In the genomic region with DNA sequence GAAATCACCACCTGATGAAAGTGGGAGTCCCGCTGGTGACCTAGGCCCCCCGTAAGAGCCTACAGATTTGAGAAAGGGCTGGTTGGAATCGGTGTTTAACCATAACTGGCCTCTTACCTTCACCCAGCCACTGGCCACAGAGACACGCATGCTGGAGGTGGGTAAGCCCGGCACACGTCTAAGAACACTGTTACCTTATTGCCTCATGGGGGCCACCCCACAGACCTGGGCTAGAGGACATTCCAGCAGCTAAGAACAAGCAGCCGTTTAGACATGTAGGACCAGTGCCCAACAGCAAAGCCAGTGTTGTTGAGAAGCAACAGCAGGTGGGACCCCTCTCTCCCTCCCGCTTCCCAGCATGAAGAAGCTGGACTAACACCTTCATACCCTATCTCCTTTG, we compare ENCODE assay signal across 29 cellular contexts. TPM values are rescaled to one million over a fixed set of nuclear protein-coding genes. Genes with fewer than 3 reads are reported as not detected.
DNase-seq lines count a peak whose midpoint lies in the region; ATAC-seq and TF ChIP-seq lines count a peak whose summit lies in the region.
"Had no signal": no experiment of that assay in that cellular context is flagged by ENCODE, and none has a peak within 500 bp of the region (broad histone marks: within the 10 kb centered on the region; RNA-seq: fewer than 3 reads in every experiment).

No MANE protein-coding gene starts in this region.

- H3K4me1 Mint-ChIP-seq in activated T-cell treated with anti-CD3 and anti-CD28 coated beads, Interleukin-2, amount 50 U/mL, for 24 hours (ENCODE audit: low read depth): no peaks in the 10 kb centered on the region
- H3K4me1 Mint-ChIP-seq in activated T-cell treated with anti-CD3 and anti-CD28 coated beads, Interleukin-2, amount 50 U/mL, for 72 hours (ENCODE audit: low read depth): no peaks in the 10 kb centered on the region
- H3K4me1 Mint-ChIP-seq: CD14-positive monocyte; CD4-positive, alpha-beta memory T cell; CD4-positive, CD25-positive, alpha-beta regulatory T cell; CD8-positive, alpha-beta memory T cell had no signal

- TF ChIP-seq CTCF in heart left ventricle (IDR thresholded peaks at IDR 0.05): no peak

- no peaks in the 10 kb centered on the region for H3K27me3 Mint-ChIP-seq in activated T-cell treated with anti-CD3 and anti-CD28 coated beads, Interleukin-2, amount 50 U/mL, for 24 hours
- no peaks in the 10 kb centered on the region for H3K27me3 Mint-ChIP-seq in activated T-cell treated with anti-CD3 and anti-CD28 coated beads, Interleukin-2, amount 50 U/mL, for 72 hours (ENCODE audit: low read depth)

- peak; percentile 16 for DNase-seq in activated T-cell treated with anti-CD3 and anti-CD28 coated beads, Interleukin-2, amount 50 U/mL, for 24 hours
- no peak for DNase-seq in activated T-cell treated with anti-CD3 and anti-CD28 coated beads, Interleukin-2, amount 50 U/mL, for 72 hours
- DNase-seq in cardiac septum (ENCODE audit: low spot score): peak; percentile 59
- DNase-seq in heart left ventricle: no peak
- peak; percentile 27 for DNase-seq in islet precursor cell
- peak; percentile 51 for DNase-seq in mesenteric fat pad (ENCODE audit: low spot score)
- DNase-seq in NCI-H226: no peak
- DNase-seq: BE2C; C1 segment of cervical spinal cord; CD4-positive, alpha-beta memory T cell; CD4-positive, CD25-positive, alpha-beta regulatory T cell; CD8-positive, alpha-beta memory T cell; COR-L47; DMS 273 treated with DMSO at 0.1 percent for 48 hours; DMS153; DMS53; DMS79; DND-41; EL; GDM1 had no signal

- H3K4me3 ChIP-seq in heart left ventricle: no peak overlapping the region
- H3K4me3 ChIP-seq: A549, BLaER1, GM12878 had no signal

- no peaks in the 10 kb centered on the region for H3K36me3 ChIP-seq in heart left ventricle
- H3K36me3 ChIP-seq: BE2C, BLaER1 had no signal

- H3K27ac ChIP-seq in heart left ventricle: no peak overlapping the region
- H3K27ac ChIP-seq: 22Rv1, A549, BLaER1 had no signal

- no peak overlapping the region for H3K27ac Mint-ChIP-seq in activated T-cell treated with anti-CD3 and anti-CD28 coated beads, Interleukin-2, amount 50 U/mL, for 24 hours
- H3K27ac Mint-ChIP-seq in activated T-cell treated with anti-CD3 and anti-CD28 coated beads, Interleukin-2, amount 50 U/mL, for 72 hours: no peak overlapping the region
- H3K27ac Mint-ChIP-seq: CD14-positive monocyte; CD4-positive, alpha-beta memory T cell; CD4-positive, CD25-positive, alpha-beta regulatory T cell; CD8-positive, alpha-beta memory T cell had no signal

- H3K4me1 ChIP-seq in heart left ventricle: peaks cover 0 to 5% (median 0%) of the 10 kb centered on the region in 12 donors
- H3K4me1 ChIP-seq: A549, BE2C, BLaER1 had no signal

- ATAC-seq in activated T-cell treated with anti-CD3 and anti-CD28 coated beads, Interleukin-2, amount 50 U/mL, for 72 hours (replicated peaks in 1 of 2): no peak
- ATAC-seq in heart left ventricle (no peak), GM18511 (IDR thresholded peaks at IDR 0.05; ENCODE audit: unreplicated experiment) (no peak)
- ATAC-seq: A549, GM12878 had no signal

- no peaks in the 10 kb centered on the region for H3K9me3 ChIP-seq in heart left ventricle
- H3K9me3 ChIP-seq: A549, BE2C, BLaER1 had no signal

- H3K36me3 Mint-ChIP-seq in activated T-cell treated with anti-CD3 and anti-CD28 coated beads, Interleukin-2, amount 50 U/mL, for 24 hours (ENCODE audit: low read depth): no peaks in the 10 kb centered on the region
- H3K36me3 Mint-ChIP-seq in activated T-cell treated with anti-CD3 and anti-CD28 coated beads, Interleukin-2, amount 50 U/mL, for 72 hours (ENCODE audit: insufficient read depth in 2 of 2): no peaks in the 10 kb centered on the region
- H3K36me3 Mint-ChIP-seq: CD14-positive monocyte; CD4-positive, alpha-beta memory T cell; CD4-positive, CD25-positive, alpha-beta regulatory T cell; CD8-positive, alpha-beta memory T cell had no signal

- no peak overlapping the region for H3K4me3 Mint-ChIP-seq in activated T-cell treated with anti-CD3 and anti-CD28 coated beads, Interleukin-2, amount 50 U/mL, for 24 hours
- H3K4me3 Mint-ChIP-seq in activated T-cell treated with anti-CD3 and anti-CD28 coated beads, Interleukin-2, amount 50 U/mL, for 72 hours: no peak overlapping the region
- H3K4me3 Mint-ChIP-seq: CD14-positive monocyte; CD4-positive, alpha-beta memory T cell; CD4-positive, CD25-positive, alpha-beta regulatory T cell; CD8-positive, alpha-beta memory T cell had no signal

- 74 to 94% (median 90%) methylated on average over 8 of the region's 8 CpGs for WGBS in heart left ventricle, 4 donors

- no peaks in the 10 kb centered on the region for H3K9me3 Mint-ChIP-seq in activated T-cell treated with anti-CD3 and anti-CD28 coated beads, Interleukin-2, amount 50 U/mL, for 24 hours
- H3K9me3 Mint-ChIP-seq in activated T-cell treated with anti-CD3 and anti-CD28 coated beads, Interleukin-2, amount 50 U/mL, for 72 hours: no peaks in the 10 kb centered on the region
- H3K9me3 Mint-ChIP-seq: CD4-positive, CD25-positive, alpha-beta regulatory T cell; CD8-positive, alpha-beta memory T cell had no signal

- TF ChIP-seq POLR2A in heart left ventricle (IDR thresholded peaks at IDR 0.05): no peak

- intact Hi-C loops in cardiac septum (cut with DNase I): loop anchor here (10.0 kb wide), 1 partner anchor 295 kb away; no protein-coding TSS in a partner anchor
- intact Hi-C loops in heart left ventricle (cut with DNase I): loop anchor here in 3 of 10 donors (5.0 to 10.0 kb wide), 3 partner anchors 272 to 325 kb away; no protein-coding TSS in a partner anchor

- peaks cover 0 to 16% (median 0%) of the 10 kb centered on the region in 9 donors for H3K27me3 ChIP-seq in heart left ventricle
- H3K27me3 ChIP-seq: BE2C, BLaER1 had no signal

RNA-seq across cellular contexts. Expression of gene GDF2, which starts 2.5 kb away (rescaled TPM):
- not detected for total RNA-seq in activated T-cell treated with anti-CD3 and anti-CD28 coated beads, Interleukin-2, amount 50 U/mL, for 72 hours
- total RNA-seq in cardiac septum (not detected), heart left ventricle (not detected), mesenteric fat pad (not detected)
- polyA plus RNA-seq in heart left ventricle: not detected
- total RNA-seq: A172; CD4-positive, alpha-beta memory T cell; CD4-positive, CD25-positive, alpha-beta regulatory T cell; CD8-positive, alpha-beta memory T cell; Daoy; G401; GM12878 had no signal
- polyA plus RNA-seq: A549; CD14-positive monocyte; CD4-positive, alpha-beta memory T cell; CD4-positive, CD25-positive, alpha-beta regulatory T cell; CD8-positive, alpha-beta memory T cell; GM12878 had no signal

RNA-seq across cellular contexts. Expression of gene GDF10, which starts 19.8 kb away (rescaled TPM):
- total RNA-seq in activated T-cell treated with anti-CD3 and anti-CD28 coated beads, Interleukin-2, amount 50 U/mL, for 72 hours: under 1 TPM; 0.19 TPM
- total RNA-seq in cardiac septum (1.7 TPM), heart left ventricle (1 to 10 TPM in 1 of 9 donors, under 1 TPM in 6, not detected in 2; 0.22 to 1.6 (median 0.34) TPM), mesenteric fat pad (0.26 TPM)
- under 1 TPM in 1 of 2 donors, not detected in 1; 0.19 TPM for polyA plus RNA-seq in heart left ventricle
- total RNA-seq: A172; CD4-positive, CD25-positive, alpha-beta regulatory T cell; G401; GM12878 had no signal
- polyA plus RNA-seq: CD14-positive monocyte; CD4-positive, CD25-positive, alpha-beta regulatory T cell; GM12878 had no signal

RNA-seq across cellular contexts. Expression of gene RBP3, which starts 28.4 kb away (rescaled TPM):
- not detected for total RNA-seq in activated T-cell treated with anti-CD3 and anti-CD28 coated beads, Interleukin-2, amount 50 U/mL, for 72 hours
- not detected for total RNA-seq in cardiac septum
- total RNA-seq in heart left ventricle: not detected
- not detected for polyA plus RNA-seq in heart left ventricle
- not detected for total RNA-seq in mesenteric fat pad
- total RNA-seq: A172; CD4-positive, alpha-beta memory T cell; CD4-positive, CD25-positive, alpha-beta regulatory T cell; CD8-positive, alpha-beta memory T cell; Daoy; G401; GM12878 had no signal
- polyA plus RNA-seq: A549; CD14-positive monocyte; CD4-positive, alpha-beta memory T cell; CD4-positive, CD25-positive, alpha-beta regulatory T cell; CD8-positive, alpha-beta memory T cell; GM12878 had no signal

Comparison
In these comparisons a context has a peak if more than half of its experiments do, and no peak if none do; other contexts are left out.
1. DNase-seq: peak in activated T-cell treated with anti-CD3 and anti-CD28 coated beads, Interleukin-2, amount 50 U/mL, for 24 hours (single experiment), cardiac septum (single experiment), islet precursor cell (single experiment) and mesenteric fat pad (single experiment); none in activated T-cell treated with anti-CD3 and anti-CD28 coated beads, Interleukin-2, amount 50 U/mL, for 72 hours (0 of 2), heart left ventricle (0 of 5) and NCI-H226 (single experiment).